In genomic region chr4:15012017-15012788, GRCh38 we compare ENCODE assay signal across 21 cellular contexts. TPM values are rescaled to one million over a fixed set of nuclear protein-coding genes. Genes with fewer than 3 reads are reported as not detected.
DNase-seq lines count a peak whose midpoint lies in the region; ATAC-seq and TF ChIP-seq lines count a peak whose summit lies in the region.
"Had no signal": no experiment of that assay in that cellular context is flagged by ENCODE, and none has a peak within 500 bp of the region (broad histone marks: within the 10 kb centered on the region; RNA-seq: fewer than 3 reads in every experiment).

No MANE protein-coding gene starts in this region.

- H3K27ac ChIP-seq in angular gyrus (ENCODE audit: low read depth, low read length): peak overlapping the region; percentile 65
- H3K27ac ChIP-seq: BLaER1, Peyer's patch had no signal

- no peak overlapping the region for H3K4me3 Mint-ChIP-seq in HFFc6

- ATAC-seq in HG03521 (IDR thresholded peaks at IDR 0.05; ENCODE audit: unreplicated experiment) (no peak), omental fat pad (ENCODE audit: low FRiP score) (no peak), GM21717 (IDR thresholded peaks at IDR 0.05; ENCODE audit: unreplicated experiment) (no peak)
- ATAC-seq: activated CD4-positive, CD25-positive, alpha-beta regulatory T cell treated with anti-CD3 and anti-CD28 coated beads, Interleukin-2, amount 50 U/mL, for 24 hours; stimulated activated naive CD8-positive, alpha-beta T cell treated with anti-CD3 and anti-CD28 coated beads, Interleukin-15, Interleukin-2, amounts not matched to agents 100 U/mL and 50 U/mL, for 24 hours had no signal

- no peaks in the 10 kb centered on the region for H3K9me3 Mint-ChIP-seq in HFFc6

- peaks cover 37% of the 10 kb centered on the region for H3K36me3 Mint-ChIP-seq in HFFc6 (ENCODE audit: low read depth)

- H3K27me3 Mint-ChIP-seq in HFFc6 (ENCODE audit: insufficient read depth): no peaks in the 10 kb centered on the region; the same call in 1 of the 2 replicates

- DNase-seq in HFFc6 (no peak), inferior parietal cortex (ENCODE audit: extremely low spot score) (peak; percentile 38), superior temporal gyrus (ENCODE audit: extremely low spot score) (peak; percentile 68), omental fat pad (ENCODE audit: low spot score) (no peak), SIG-M5 (lab: John Stamatoyannopoulos, UW) (no peak)
- DNase-seq: activated CD4-positive, alpha-beta T cell treated with anti-CD3 and anti-CD28 coated beads, Interleukin-2, amount 50 U/mL, for 48 hours; activated naive CD4-positive, alpha-beta T cell treated with Interleukin-2 at 50 U/mL for 16 hours; DMS53; effector CD8-positive, alpha-beta T cell; erythroblast; H7; NCI-H1694 treated with DMSO at 0.1 percent for 48 hours; Peyer's patch; stimulated activated naive CD8-positive, alpha-beta T cell treated with anti-CD3 and anti-CD28 coated beads, Interleukin-15, Interleukin-2, amounts not matched to agents 100 U/mL and 50 U/mL, for 24 hours; T-helper 1 cell; transverse colon had no signal

- no peak for TF ChIP-seq CTCF in HFFc6 (IDR thresholded peaks at IDR 0.05)
- TF ChIP-seq CTCF in omental fat pad (IDR thresholded peaks at IDR 0.05): no peak

- H3K27ac Mint-ChIP-seq in HFFc6: peak overlapping the region; percentile 31; the same call in 1 of the 2 replicates

- H3K4me1 Mint-ChIP-seq in HFFc6 (ENCODE audit: low read depth): peaks cover 38% of the 10 kb centered on the region

RNA-seq across cellular contexts. Expression of gene CPEB2, which starts 9.9 kb away (rescaled TPM):
- 10 to 100 TPM; 18.9 to 27.8 (median 22.8) TPM for total RNA-seq in HFFc6 (2021; fragmentation: NEBNext Ultra II Directional; extraction: Animal tissue kit (Norgen Biotek cat#: 25700))
- total RNA-seq in omental fat pad: 10 to 100 TPM; 12.9 to 24.9 (median 17.4) TPM

Comparison
In these comparisons a context has a peak if more than half of its experiments do, and no peak if none do; other contexts are left out.
1. DNase-seq: peak in inferior parietal cortex (single experiment) and superior temporal gyrus (single experiment); none in HFFc6 (single experiment), omental fat pad (single experiment) and SIG-M5 (single experiment).